ENCODE assay signal across 8 cellular contexts in genomic region chr12:122021193-122021821, GRCh38. TPM values are rescaled to one million over a fixed set of nuclear protein-coding genes. Genes with fewer than 3 reads are reported as not detected.
DNase-seq lines count a peak whose midpoint lies in the region; ATAC-seq and TF ChIP-seq lines count a peak whose summit lies in the region.

No MANE protein-coding gene starts in this region.

- WGBS in neuronal stem cell (ENCODE audit: extremely low coverage in 2 of 2, insufficient read length in 2 of 2, insufficient replicate concordance in 1 of 2), 2 donors: no CpG with 5 or more reads among the region's 57 CpGs

- CTCF ChIA-PET in BJ (lab: Yijun Ruan, JAX): interaction anchor here (0.8 to 1.5 kb wide), 3 partner anchors 14 to 227 kb away, joined by 3 to 4 read pairs (median 4); no protein-coding TSS in a partner anchor
- CTCF ChIA-PET in activated CD8-positive, alpha-beta T cell treated with anti-CD3 and anti-CD28 coated beads for 36 hours (lab: Charles Lee): interaction anchor here (0.7 to 1.8 kb wide), 7 partner anchors 10 to 227 kb away, joined by 3 to 8 read pairs (median 3); partner anchors contain the start of genes CFAP251, PSMD9 and RHOF

- peak overlapping the region; percentile 94 for H2AFZ ChIP-seq in neuronal stem cell (ENCODE audit: low read length)

- peak overlapping the region; percentile 82 for H2BK5ac ChIP-seq in neuronal stem cell (ENCODE audit: low read length)

- peaks cover 11% of the 10 kb centered on the region for H3K4me1 Mint-ChIP-seq in activated CD8-positive, alpha-beta T cell treated with anti-CD3 and anti-CD28 coated beads for 36 hours (ENCODE audit: low read depth)

- H3K4me2 ChIP-seq in neuronal stem cell (ENCODE audit: insufficient read depth, low read length, poor library complexity, severe bottlenecking): peak overlapping the region; percentile 93

- no peak overlapping the region for H4K91ac ChIP-seq in neuronal stem cell (ENCODE audit: low read depth, low read length, poor library complexity)

- H2BK15ac ChIP-seq in neuronal stem cell (ENCODE audit: low read length): peak overlapping the region; percentile 97

- H3K4me3 ChIP-seq in BJ (ENCODE audit: low read depth, low read length): peak overlapping the region; percentile 55
- H3K4me3 ChIP-seq in foreskin fibroblast (ENCODE audit: low read depth in 1 of 2, low read length in 2 of 2): peak overlapping the region; percentile 55 to 58
- H3K4me3 ChIP-seq in neuronal stem cell (ENCODE audit: low read length in 2 of 2): peak overlapping the region; percentile 86 to 96

- H3K27me3 ChIP-seq in BJ (ENCODE audit: control insufficient read depth, insufficient read depth, low read length) (no peaks in the 10 kb centered on the region), neuronal stem cell (ENCODE audit: control insufficient read depth in 3 of 3, insufficient read depth in 3 of 3, low read depth in 1 of 3, low read length in 3 of 3) (no peaks in the 10 kb centered on the region)

- peaks cover 4 to 8% of the 10 kb centered on the region in 2 donors for H3K9me3 ChIP-seq in neuronal stem cell (replicated peaks in 1 of 2; ENCODE audit: control insufficient read depth in 2 of 2, insufficient read depth in 1 of 2, low read depth in 1 of 2, low read length in 2 of 2)

- peak overlapping the region; percentile 71 for H3K27ac Mint-ChIP-seq in activated CD8-positive, alpha-beta T cell treated with anti-CD3 and anti-CD28 coated beads for 36 hours

- H2AK5ac ChIP-seq in neuronal stem cell (ENCODE audit: low read depth, low read length): no peak overlapping the region

- H2BK120ac ChIP-seq in neuronal stem cell (ENCODE audit: low read depth, low read length): peak overlapping the region; percentile 91

- TF ChIP-seq CTCF in BJ (IDR thresholded peaks at IDR 0.05; ENCODE audit: insufficient read depth, low read depth, low read length) (no peak), foreskin fibroblast (IDR thresholded peaks at IDR 0.05; ENCODE audit: low read depth, low read length) (no peak)
- no peak for TF ChIP-seq CTCF in activated CD8-positive, alpha-beta T cell treated with anti-CD3 and anti-CD28 coated beads for 36 hours (IDR thresholded peaks at IDR 0.05)

- no peak overlapping the region for H3K4ac ChIP-seq in neuronal stem cell (ENCODE audit: low read length)

- no peak overlapping the region for H3K27ac ChIP-seq in neuronal stem cell (replicated peaks; ENCODE audit: low read length)

- H2BK12ac ChIP-seq in neuronal stem cell (ENCODE audit: low read length): peak overlapping the region; percentile 58

- peak overlapping the region; percentile 95 for H3K18ac ChIP-seq in neuronal stem cell (ENCODE audit: low read length)

- H3K4me1 ChIP-seq in neuronal stem cell (ENCODE audit: control insufficient read depth in 2 of 2, insufficient read depth in 1 of 2, low read depth in 1 of 2, low read length in 2 of 2): peaks cover 5 to 6% of the 10 kb centered on the region in 2 donors

- ATAC-seq in HG02759 (IDR thresholded peaks at IDR 0.05; ENCODE audit: unreplicated experiment): peak; percentile 20
- no peak for ATAC-seq in activated CD8-positive, alpha-beta T cell treated with anti-CD3 and anti-CD28 coated beads for 36 hours

- H3K4me3 Mint-ChIP-seq in activated CD8-positive, alpha-beta T cell treated with anti-CD3 and anti-CD28 coated beads for 36 hours: peak overlapping the region; percentile 92

- peaks cover 2% of the 10 kb centered on the region for H3K9me3 Mint-ChIP-seq in activated CD8-positive, alpha-beta T cell treated with anti-CD3 and anti-CD28 coated beads for 36 hours

- no peak overlapping the region for H4K8ac ChIP-seq in neuronal stem cell (ENCODE audit: low read depth, low read length)

- intact Hi-C loops in activated CD8-positive, alpha-beta T cell treated with anti-CD3 and anti-CD28 coated beads for 36 hours (cut with micrococcal nuclease): no loop called here

- H3K36me3 ChIP-seq in BJ (ENCODE audit: control insufficient read depth, insufficient read depth, low read length) (no peaks in the 10 kb centered on the region), neuronal stem cell (replicated peaks in 1 of 2; ENCODE audit: control insufficient read depth in 2 of 2, insufficient read depth in 2 of 2, low read length in 2 of 2) (peaks cover 2% of the 10 kb centered on the region in 2 donors)

- H3K27me3 Mint-ChIP-seq in activated CD8-positive, alpha-beta T cell treated with anti-CD3 and anti-CD28 coated beads for 36 hours: peaks cover 13% of the 10 kb centered on the region

- POLR2A ChIA-PET in BJ (lab: Charles Lee): no interaction called here
- POLR2A ChIA-PET in activated CD8-positive, alpha-beta T cell treated with anti-CD3 and anti-CD28 coated beads for 36 hours (lab: Charles Lee): interaction anchor here (0.9 to 1.4 kb wide), 5 partner anchors 9 to 42 kb away, joined by 3 to 5 read pairs (median 4); no protein-coding TSS in a partner anchor

- DNase-seq in BJ (ENCODE audit: low read depth) (no peak), foreskin fibroblast (peak in 1 of 2 donors; percentile 65), neuronal stem cell (ENCODE audit: low spot score) (no peak), NCI-H510A (lab: John Stamatoyannopoulos, UW) (no peak), middle frontal gyrus (ENCODE audit: extremely low spot score, low spot score) (no peak), SKM-1 treated with dmso at 0.1 percent for 144 hours (lab: John Stamatoyannopoulos, UW; ENCODE audit: unreplicated experiment) (no peak)
- peak; percentile 35 for DNase-seq in activated CD8-positive, alpha-beta T cell treated with anti-CD3 and anti-CD28 coated beads for 36 hours

- H3K9ac ChIP-seq in neuronal stem cell (ENCODE audit: low read depth, low read length, poor library complexity): peak overlapping the region; percentile 98

- peak overlapping the region; percentile 35 for H3K23ac ChIP-seq in neuronal stem cell (ENCODE audit: low read depth, low read length, poor library complexity)

- peaks cover 11% of the 10 kb centered on the region for H3K79me1 ChIP-seq in neuronal stem cell (ENCODE audit: low read depth, low read length)

- H3K36me3 Mint-ChIP-seq in activated CD8-positive, alpha-beta T cell treated with anti-CD3 and anti-CD28 coated beads for 36 hours (ENCODE audit: low read depth): peaks cover 2% of the 10 kb centered on the region

- H3K14ac ChIP-seq in neuronal stem cell (ENCODE audit: low read length): no peak overlapping the region

RNA-seq across cellular contexts. Expression of gene BCL7A, which starts 0.4 kb away (rescaled TPM):
- polyA plus RNA-seq in BJ (2011; rRNA removed): 2.7 and 3.4 TPM in 2 replicates
- polyA minus RNA-seq in BJ (2011; rRNA and poly(A)+ RNA removed): 2.4 and 2.7 TPM in 2 replicates
- 1 to 10 TPM; 6.7 to 7.3 TPM for total RNA-seq in activated CD8-positive, alpha-beta T cell treated with anti-CD3 and anti-CD28 coated beads for 36 hours
- 31.6 TPM for polyA plus RNA-seq in neuronal stem cell (2013, experiment 1 of 2)
- 32.9 TPM for polyA plus RNA-seq in neuronal stem cell (2013, experiment 2 of 2)

RNA-seq across cellular contexts. Expression of gene MLXIP, which starts 57.2 kb away (rescaled TPM):
- polyA plus RNA-seq in BJ (2011; rRNA removed): 3.3 and 4.8 TPM in 2 replicates
- 11.0 and 12.9 TPM in 2 replicates for polyA minus RNA-seq in BJ (2011; rRNA and poly(A)+ RNA removed)
- total RNA-seq in activated CD8-positive, alpha-beta T cell treated with anti-CD3 and anti-CD28 coated beads for 36 hours: 10 to 100 TPM; 26.0 to 28.7 TPM
- 18.3 TPM for polyA plus RNA-seq in neuronal stem cell (2013, experiment 1 of 2)
- 18.1 TPM for polyA plus RNA-seq in neuronal stem cell (2013, experiment 2 of 2)
